12 cellular contexts compared by ENCODE assay signal in the genomic region with DNA sequence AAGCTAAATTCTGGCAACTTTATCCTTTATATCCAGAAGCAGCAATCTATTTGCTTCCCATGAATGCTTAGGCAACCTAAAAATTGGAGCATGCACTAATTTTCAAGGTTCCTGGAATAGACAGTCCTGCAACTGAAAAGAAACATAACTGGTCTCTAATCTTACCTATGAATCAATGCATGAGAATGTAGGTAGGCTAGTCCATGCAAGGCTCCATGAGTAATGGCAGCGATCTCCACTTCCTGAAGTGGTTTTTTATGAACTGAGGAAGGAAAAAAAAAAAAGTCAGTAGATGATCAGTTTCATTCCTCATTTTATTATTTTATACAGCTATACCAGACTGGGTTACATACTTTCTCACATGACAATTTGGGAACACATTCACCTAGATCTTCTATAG.
DNase-seq lines count a peak whose midpoint lies in the region; ATAC-seq and TF ChIP-seq lines count a peak whose summit lies in the region.
"Had no signal": no experiment of that assay in that cellular context is flagged by ENCODE, and none has a peak within 500 bp of the region (broad histone marks: within the 10 kb centered on the region; RNA-seq: fewer than 3 reads in every experiment).

No MANE protein-coding gene starts in this region.

- TF ChIP-seq CTCF in CD14-positive monocyte (IDR thresholded peaks at IDR 0.05) (no peak), astrocyte of the spinal cord (IDR thresholded peaks at IDR 0.05; ENCODE audit: low read depth, low read length) (no peak), mucosa of descending colon (IDR thresholded peaks at IDR 0.05) (no peak)

- peaks cover 0 to 3% (median 0%) of the 10 kb centered on the region in 7 donors for H3K9me3 Mint-ChIP-seq in CD14-positive monocyte
- H3K9me3 Mint-ChIP-seq: stimulated activated naive CD8-positive, alpha-beta T cell treated with anti-CD3 and anti-CD28 coated beads, Interleukin-15, amount 100 ng/mL, for 72 hours had no signal

- ATAC-seq in mucosa of descending colon (peak; percentile 13), HG03342 (IDR thresholded peaks at IDR 0.05; ENCODE audit: unreplicated experiment) (no peak), GM19328 (IDR thresholded peaks at IDR 0.05; ENCODE audit: unreplicated experiment) (no peak), HG03521 (IDR thresholded peaks at IDR 0.05; ENCODE audit: unreplicated experiment) (no peak)
- ATAC-seq: heart right ventricle; stimulated activated naive CD8-positive, alpha-beta T cell treated with anti-CD3 and anti-CD28 coated beads, Interleukin-15, amount 100 ng/mL, for 72 hours had no signal

- peak overlapping the region; percentile 50 to 87 (median 77) for H3K27ac Mint-ChIP-seq in CD14-positive monocyte

- H3K27me3 Mint-ChIP-seq in CD14-positive monocyte (ENCODE audit: low read depth in 3 of 3), result no peaks in the 10 kb centered on the region
- H3K27me3 Mint-ChIP-seq: stimulated activated naive CD8-positive, alpha-beta T cell treated with anti-CD3 and anti-CD28 coated beads, Interleukin-15, amount 100 ng/mL, for 72 hours had no signal

- no peaks in the 10 kb centered on the region for H3K36me3 ChIP-seq in mucosa of descending colon (ENCODE audit: low read depth)

- H3K4me1 ChIP-seq in mucosa of descending colon (ENCODE audit: low read depth), result no peaks in the 10 kb centered on the region

- in situ Hi-C loops in astrocyte of the spinal cord (cut with HindIII; ENCODE audit: low sequenced_read_pairs), result no loop called here

- no peaks in the 10 kb centered on the region for H3K9me3 ChIP-seq in mucosa of descending colon
- H3K9me3 ChIP-seq: heart right ventricle had no signal

- no peak overlapping the region for H3K4me3 Mint-ChIP-seq in CD14-positive monocyte
- H3K4me3 Mint-ChIP-seq: stimulated activated naive CD8-positive, alpha-beta T cell treated with anti-CD3 and anti-CD28 coated beads, Interleukin-15, amount 100 ng/mL, for 72 hours had no signal

- H3K4me1 Mint-ChIP-seq in CD14-positive monocyte, result peaks cover 23% of the 10 kb centered on the region
- H3K4me1 Mint-ChIP-seq: stimulated activated naive CD8-positive, alpha-beta T cell treated with anti-CD3 and anti-CD28 coated beads, Interleukin-15, amount 100 ng/mL, for 72 hours had no signal

- intact Hi-C loops in CD14-positive monocyte (cut with micrococcal nuclease), result loop anchor here in 1 of 2 donors (10.0 kb wide), 1 partner anchor 67 kb away; no protein-coding TSS in a partner anchor
- intact Hi-C loops in mucosa of descending colon (cut with DNase I, micrococcal nuclease), result no loop called here

- DNase-seq in CD14-positive monocyte (ENCODE audit: low spot score) (no peak), HPDE6-E6E7 (ENCODE audit: extremely low spot score) (peak; percentile 75), astrocyte of the spinal cord (ENCODE audit: low read depth, low spot score) (peak; percentile 45), mucosa of descending colon (no peak), NCI-H2171 treated with DMSO at 0.1 percent for 48 hours (lab: John Stamatoyannopoulos, UW) (no peak)
- DNase-seq: heart right ventricle; NCI-H2029 treated with DMSO at 0.1 percent for 48 hours; stimulated activated CD4-positive, alpha-beta T cell treated with anti-CD3 and anti-CD28 coated beads, Interleukin-12 subunit alpha, Interleukin-12 subunit beta, amount 100 ng/mL, for 4 hours; stimulated activated naive CD8-positive, alpha-beta T cell treated with anti-CD3 and anti-CD28 coated beads, Interleukin-15, amount 100 ng/mL, for 72 hours had no signal

- H3K4me3 ChIP-seq in astrocyte of the spinal cord (ENCODE audit: low read depth, low read length), result no peak overlapping the region
- H3K4me3 ChIP-seq in mucosa of descending colon, result no peak overlapping the region
- H3K4me3 ChIP-seq: heart right ventricle had no signal

- peaks cover 34 to 49% of the 10 kb centered on the region in 2 donors for H3K36me3 Mint-ChIP-seq in CD14-positive monocyte

Comparison
In these comparisons a context has a peak if more than half of its experiments do, and no peak if none do; other contexts are left out.
1. DNase-seq: peak in HPDE6-E6E7 (single experiment) and astrocyte of the spinal cord (single experiment); none in CD14-positive monocyte (single experiment), mucosa of descending colon (0 of 3) and NCI-H2171 treated with DMSO at 0.1 percent for 48 hours (single experiment).